In genomic region chr13:28204690-28205443, GRCh38 we compare ENCODE assay signal across 10 cellular contexts.
DNase-seq lines count a peak whose midpoint lies in the region; ATAC-seq lines count a peak whose summit lies in the region.
"Had no signal": no experiment of that assay in that cellular context is flagged by ENCODE, and none has a peak within 500 bp of the region (broad histone marks: within the 10 kb centered on the region; RNA-seq: fewer than 3 reads in every experiment).

No MANE protein-coding gene starts in this region.

- peak overlapping the region; percentile 12 for H3K4me3 Mint-ChIP-seq in memory B cell

- H3K4me1 Mint-ChIP-seq in memory B cell, result peaks cover 26% of the 10 kb centered on the region

- H3K27me3 Mint-ChIP-seq in memory B cell, result no peaks in the 10 kb centered on the region

- intact Hi-C loops in left colon (cut with DNase I, micrococcal nuclease), result no loop called here

- H3K9me3 Mint-ChIP-seq in memory B cell, result no peaks in the 10 kb centered on the region

- ATAC-seq in HG03066 (IDR thresholded peaks at IDR 0.05; ENCODE audit: low read depth, unreplicated experiment) (peak; percentile 70), memory B cell (ENCODE audit: low read depth) (no peak), left colon (no peak)
- ATAC-seq in stimulated activated naive CD8-positive, alpha-beta T cell treated with anti-CD3 and anti-CD28 coated beads, Interleukin-15, Interleukin-2, amounts not matched to agents 100 U/mL and 50 U/mL, for 24 hours, result peak; percentile 99

- peaks cover 36% of the 10 kb centered on the region for H3K36me3 Mint-ChIP-seq in memory B cell

- peak overlapping the region; percentile 58 for H3K27ac Mint-ChIP-seq in memory B cell

- peak; percentile 43 for DNase-seq in activated naive CD4-positive, alpha-beta T cell treated with Interleukin-2 at 50 U/mL for 16 hours
- DNase-seq in activated naive CD4-positive, alpha-beta T cell (lab: John Stamatoyannopoulos, UW), result no peak
- DNase-seq in memory B cell (ENCODE audit: low spot score in 2 of 2), result no peak
- DNase-seq in stimulated activated naive CD8-positive, alpha-beta T cell treated with anti-CD3 and anti-CD28 coated beads, Interleukin-15, Interleukin-2, amounts not matched to agents 100 U/mL and 50 U/mL, for 24 hours, result peak; percentile 56
- no peak for DNase-seq in left colon
- no peak for DNase-seq in DMS153 treated with DMSO at 0.1 percent for 48 hours (lab: John Stamatoyannopoulos, UW; ENCODE audit: unreplicated experiment)
- DNase-seq in MV-4-11 (lab: John Stamatoyannopoulos, UW), result no peak
- DNase-seq: AML-193, Karpas-422 had no signal

Comparison
In these comparisons a context has a peak if more than half of its experiments do, and no peak if none do; other contexts are left out.
1. DNase-seq: peak in activated naive CD4-positive, alpha-beta T cell treated with Interleukin-2 at 50 U/mL for 16 hours (single experiment) and stimulated activated naive CD8-positive, alpha-beta T cell treated with anti-CD3 and anti-CD28 coated beads, Interleukin-15, Interleukin-2, amounts not matched to agents 100 U/mL and 50 U/mL, for 24 hours (single experiment); none in activated naive CD4-positive, alpha-beta T cell (0 of 4), memory B cell (0 of 2), left colon (0 of 2), DMS153 treated with DMSO at 0.1 percent for 48 hours (single experiment) and MV-4-11 (single experiment).
2. ATAC-seq: peak in HG03066 (single experiment) and stimulated activated naive CD8-positive, alpha-beta T cell treated with anti-CD3 and anti-CD28 coated beads, Interleukin-15, Interleukin-2, amounts not matched to agents 100 U/mL and 50 U/mL, for 24 hours (single experiment); none in memory B cell (single experiment) and left colon (single experiment).